Comparison of ENCODE assay signal across 1 cellular context in the genomic region with DNA sequence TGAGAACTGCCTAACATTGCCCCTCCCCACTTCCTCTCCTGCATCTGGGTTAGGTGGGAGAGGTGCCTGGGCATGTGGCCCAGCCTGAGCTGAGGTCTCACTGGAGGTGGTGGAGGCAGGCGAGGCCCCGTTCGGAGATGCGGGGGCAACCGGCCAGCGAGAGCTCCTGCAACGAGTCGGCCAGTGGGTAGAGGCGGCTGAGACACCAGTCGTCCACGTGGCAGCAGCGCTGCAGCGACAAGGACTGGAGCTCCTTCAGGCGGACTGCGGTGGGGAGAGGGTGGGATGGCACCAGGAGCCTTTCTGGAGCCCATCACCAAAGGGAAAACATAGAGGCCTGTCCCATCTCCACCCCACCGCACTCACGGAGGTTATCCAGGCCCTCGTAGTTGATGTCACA.
TF ChIP-seq lines count a peak whose summit lies in the region.

No MANE protein-coding gene starts in this region.

TF ChIP-seq in K562, 482 proteins besides CTCF, POLR2A, EP300 and RAD21:
- TF ChIP-seq, protein P1, sequence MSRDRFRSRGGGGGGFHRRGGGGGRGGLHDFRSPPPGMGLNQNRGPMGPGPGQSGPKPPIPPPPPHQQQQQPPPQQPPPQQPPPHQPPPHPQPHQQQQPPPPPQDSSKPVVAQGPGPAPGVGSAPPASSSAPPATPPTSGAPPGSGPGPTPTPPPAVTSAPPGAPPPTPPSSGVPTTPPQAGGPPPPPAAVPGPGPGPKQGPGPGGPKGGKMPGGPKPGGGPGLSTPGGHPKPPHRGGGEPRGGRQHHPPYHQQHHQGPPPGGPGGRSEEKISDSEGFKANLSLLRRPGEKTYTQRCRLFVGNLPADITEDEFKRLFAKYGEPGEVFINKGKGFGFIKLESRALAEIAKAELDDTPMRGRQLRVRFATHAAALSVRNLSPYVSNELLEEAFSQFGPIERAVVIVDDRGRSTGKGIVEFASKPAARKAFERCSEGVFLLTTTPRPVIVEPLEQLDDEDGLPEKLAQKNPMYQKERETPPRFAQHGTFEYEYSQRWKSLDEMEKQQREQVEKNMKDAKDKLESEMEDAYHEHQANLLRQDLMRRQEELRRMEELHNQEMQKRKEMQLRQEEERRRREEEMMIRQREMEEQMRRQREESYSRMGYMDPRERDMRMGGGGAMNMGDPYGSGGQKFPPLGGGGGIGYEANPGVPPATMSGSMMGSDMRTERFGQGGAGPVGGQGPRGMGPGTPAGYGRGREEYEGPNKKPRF (IDR thresholded peaks at IDR 0.05; ENCODE audit: low read depth, low read length) = no peak
- TF ChIP-seq ZNF311 (CRISPR knock-in tag; IDR thresholded peaks at IDR 0.05) (no peak), TAF7 (tag; IDR thresholded peaks at IDR 0.05) (no peak), POLR2G (IDR thresholded peaks at IDR 0.05; ENCODE audit: low read depth, low read length) (peak; percentile 62), RBFOX2 (IDR thresholded peaks at IDR 0.05; ENCODE audit: low read depth, low read length) (0 out of 2 replicates have a peak, but pooled peaks have one; percentile 15), ZNF75A (CRISPR knock-in tag; IDR thresholded peaks at IDR 0.05) (no peak), GABPA (tag; conservative IDR thresholded peaks at IDR 0.05; ENCODE audit: low read depth) (no peak)
